Comparison of ENCODE assay signal across 28 cellular contexts in the genomic region with DNA sequence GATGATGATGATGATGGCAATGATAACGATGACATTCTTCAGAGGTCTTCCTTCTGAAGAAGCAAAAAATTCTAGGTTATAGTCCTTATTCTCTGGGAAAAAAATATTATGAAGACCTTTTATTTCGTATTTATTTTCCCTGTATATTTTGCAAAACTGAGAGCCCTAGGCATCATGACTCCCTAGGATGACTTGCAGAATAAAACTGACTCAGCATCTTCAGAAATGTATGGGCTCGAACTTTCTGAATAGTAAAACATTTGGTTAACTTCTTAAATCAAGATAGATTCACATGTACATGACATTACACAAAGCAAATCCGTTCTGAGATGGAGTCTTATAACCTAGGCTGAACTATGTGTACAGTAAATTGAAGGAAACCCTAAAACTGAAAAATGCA. TPM values are rescaled to one million over a fixed set of nuclear protein-coding genes. Genes with fewer than 3 reads are reported as not detected.
DNase-seq lines count a peak whose midpoint lies in the region; ATAC-seq, FAIRE-seq and TF ChIP-seq lines count a peak whose summit lies in the region.
"Had no signal": no experiment of that assay in that cellular context is flagged by ENCODE, and none has a peak within 500 bp of the region (broad histone marks: within the 10 kb centered on the region; RNA-seq: fewer than 3 reads in every experiment).

No MANE protein-coding gene starts in this region.

- no TSS peak for BruUV-seq in HepG2 (replicated peaks; lab: Mats Ljungman, UMichigan)

- H3K4me1 ChIP-seq in HepG2 (ENCODE audit: insufficient read depth, low read length): no peaks in the 10 kb centered on the region
- no peaks in the 10 kb centered on the region for H3K4me1 ChIP-seq in right lobe of liver
- H3K4me1 ChIP-seq: BLaER1 treated with 17β-estradiol and CSF1 and Interleukin-3, amounts not matched to agents 10 nM and 100 nM; SJSA1 had no signal

- in situ Hi-C loops in HepG2 (cut with HindIII; ENCODE audit: extremely low pct_ligation_motif_present, low pct_unique_long_range_greater_than_20kb): no loop called here
- in situ Hi-C loops in G401 (cut with HindIII; ENCODE audit: low sequenced_read_pairs): no loop called here

- POLR2A ChIA-PET in HepG2 (lab: Yijun Ruan, JAX): no interaction called here

- no peak overlapping the region for H2AFZ ChIP-seq in HepG2 (ENCODE audit: low read length)
- H2AFZ ChIP-seq: GM23248, PC-9 had no signal

- 37% methylated on average over 4 of the region's 4 CpGs for WGBS in HepG2 (ENCODE audit: low lambda C conversion rate)
- WGBS in right lobe of liver (ENCODE audit: insufficient coverage, low coverage, low lambda C conversion rate, missing lambda C conversion rate): 19% methylated on average over 4 of the region's 4 CpGs

- no peak overlapping the region for H3K9ac ChIP-seq in HepG2 (ENCODE audit: insufficient read depth, low read depth, low read length)
- H3K9ac ChIP-seq: BLaER1 treated with 17β-estradiol and CSF1 and Interleukin-3, amounts not matched to agents 10 nM and 100 nM; GM23248; KMS-11 had no signal

- H3K9me3 ChIP-seq in HepG2 (ENCODE audit: low read length): no peaks in the 10 kb centered on the region
- H3K9me3 ChIP-seq in right lobe of liver: no peaks in the 10 kb centered on the region
- H3K9me3 ChIP-seq: SJSA1 had no signal

- H4K20me1 ChIP-seq in HepG2 (ENCODE audit: insufficient read depth, low read length): no peaks in the 10 kb centered on the region
- H4K20me1 ChIP-seq: BLaER1 treated with 17β-estradiol and CSF1 and Interleukin-3, amounts not matched to agents 10 nM and 100 nM had no signal

- no peak for ATAC-seq in HepG2
- ATAC-seq in right lobe of liver: no peak
- no peak for ATAC-seq in GM19395 (IDR thresholded peaks at IDR 0.05; ENCODE audit: unreplicated experiment)

- TF ChIP-seq POLR2A in HepG2 (IDR thresholded peaks at IDR 0.05; ENCODE audit: insufficient read depth in 1 of 2, low read depth in 2 of 2, low read length in 2 of 2) (no peak), right lobe of liver (IDR thresholded peaks at IDR 0.05) (no peak)

- TF ChIP-seq EP300 in HepG2 (IDR thresholded peaks at IDR 0.05; ENCODE audit: low read depth in 2 of 2, low read length in 2 of 2) (no peak), HepG2 (CRISPR knock-in tag; IDR thresholded peaks at IDR 0.05; ENCODE audit: borderline replicate concordance) (no peak)

- H3K4me3 ChIP-seq in HepG2 (replicated peaks in 1 of 3; ENCODE audit: insufficient read depth in 1 of 3, low read depth in 2 of 3, low read length in 3 of 3) (no peak overlapping the region), right lobe of liver (no peak overlapping the region)
- H3K4me3 ChIP-seq: BLaER1 treated with 17β-estradiol and CSF1 and Interleukin-3, amounts not matched to agents 10 nM and 100 nM; GM23248; PC-9; SJSA1 had no signal

- FAIRE-seq in HepG2 (lab: Jason Lieb, UNC): peak; percentile 30
- FAIRE-seq: A204.1, D721Med, GM18507, HTR-8/SVneo had no signal

- no peak overlapping the region for H3K4me2 ChIP-seq in HepG2 (ENCODE audit: low read depth, low read length)
- H3K4me2 ChIP-seq: BLaER1 treated with 17β-estradiol and CSF1 and Interleukin-3, amounts not matched to agents 10 nM and 100 nM; KMS-11; PC-9 had no signal

- no peak overlapping the region for H3K27ac ChIP-seq in HepG2 (ENCODE audit: extremely low read length, insufficient read depth, low read length)
- no peak overlapping the region for H3K27ac ChIP-seq in right lobe of liver
- H3K27ac ChIP-seq: BLaER1 treated with 17β-estradiol and CSF1 and Interleukin-3, amounts not matched to agents 10 nM and 100 nM; GM23248; KMS-11; PC-9; SJSA1 had no signal

- DNase-seq in HepG2 (ENCODE audit: low spot score) (no peak), right lobe of liver (no peak), NCI-H460 (ENCODE audit: extremely low read depth, low read depth) (peak; percentile 30), fibroblast of peridontal ligament (ENCODE audit: extremely low read depth) (peak; percentile 34), G401 (ENCODE audit: low spot score) (no peak)
- no peak for DNase-seq in activated CD4-positive, alpha-beta T cell treated with anti-CD3 and anti-CD28 coated beads for 4 hours
- DNase-seq: AML-193; CD4-positive, alpha-beta T cell; GM23248; NCI-H1048; NCI-H1417; NCI-H1694; NCI-H2029 treated with DMSO at 0.1 percent for 48 hours; NCI-H345; NCI-H524; NCI-H774; PC-9; Right ventricle myocardium superior; RPMI8226; T-helper 1 cell had no signal

- TF ChIP-seq RAD21 in HepG2 (CRISPR knock-in tag; IDR thresholded peaks at IDR 0.05): no peak

- intact Hi-C loops in HepG2 (cut with micrococcal nuclease; ENCODE audit: unreplicated experiment) (no loop called here), right lobe of liver (cut with DNase I) (no loop called here)

- no peaks in the 10 kb centered on the region for H3K27me3 ChIP-seq in HepG2 (ENCODE audit: control insufficient read depth in 1 of 2, insufficient read depth in 2 of 2, low read length in 2 of 2)
- no peaks in the 10 kb centered on the region for H3K27me3 ChIP-seq in right lobe of liver
- H3K27me3 ChIP-seq: BLaER1 treated with 17β-estradiol and CSF1 and Interleukin-3, amounts not matched to agents 10 nM and 100 nM; SJSA1 had no signal

- H3K79me2 ChIP-seq in HepG2 (ENCODE audit: insufficient read depth, low read length): no peaks in the 10 kb centered on the region

- TF ChIP-seq CTCF in HepG2 (CRISPR knock-in tag; IDR thresholded peaks at IDR 0.05) (no peak), right lobe of liver (IDR thresholded peaks at IDR 0.05) (no peak)

- CTCF ChIA-PET in HepG2 (lab: Yijun Ruan, JAX; ENCODE audit: low intra/inter-chr PET ratio, low total read pairs): no interaction called here

- no peaks in the 10 kb centered on the region for H3K36me3 ChIP-seq in HepG2 (replicated peaks in 1 of 2; ENCODE audit: control insufficient read depth in 1 of 2, insufficient read depth in 2 of 2, low read length in 2 of 2)
- no peaks in the 10 kb centered on the region for H3K36me3 ChIP-seq in right lobe of liver
- H3K36me3 ChIP-seq: BLaER1 treated with 17β-estradiol and CSF1 and Interleukin-3, amounts not matched to agents 10 nM and 100 nM; SJSA1 had no signal

TF ChIP-seq in HepG2, 621 proteins besides CTCF, POLR2A, EP300 and RAD21 (continues in another document):
- no peak for TF ChIP-seq ZNF331 (CRISPR knock-in tag; IDR thresholded peaks at IDR 0.05)
- TF ChIP-seq MAFK (conservative IDR thresholded peaks at IDR 0.05 in 1 of 2, IDR thresholded peaks at IDR 0.05 in 1 of 2; ENCODE audit: low read length in 2 of 2): peak; percentile 79 to 91
- peak; percentile 58 for TF ChIP-seq NFE2L2 (IDR thresholded peaks at IDR 0.05; ENCODE audit: low read length)
- TF ChIP-seq, protein P1, sequence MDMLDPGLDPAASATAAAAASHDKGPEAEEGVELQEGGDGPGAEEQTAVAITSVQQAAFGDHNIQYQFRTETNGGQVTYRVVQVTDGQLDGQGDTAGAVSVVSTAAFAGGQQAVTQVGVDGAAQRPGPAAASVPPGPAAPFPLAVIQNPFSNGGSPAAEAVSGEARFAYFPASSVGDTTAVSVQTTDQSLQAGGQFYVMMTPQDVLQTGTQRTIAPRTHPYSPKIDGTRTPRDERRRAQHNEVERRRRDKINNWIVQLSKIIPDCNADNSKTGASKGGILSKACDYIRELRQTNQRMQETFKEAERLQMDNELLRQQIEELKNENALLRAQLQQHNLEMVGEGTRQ (IDR thresholded peaks at IDR 0.05; ENCODE audit: low read depth, low read length): no peak
- TF ChIP-seq, protein P1 (CRISPR knock-in tag; IDR thresholded peaks at IDR 0.05; ENCODE audit: borderline replicate concordance): no peak

RNA-seq across cellular contexts. Expression of a gene that starts 29.4 kb away (rescaled TPM):
- total RNA-seq in HepG2 (2016; rRNA removed; fragmentation: Illumina TruSeq; extraction: Trizol): 143 and 262 TPM in 2 replicates
- 170 and 175 TPM in 2 replicates for total RNA-seq in HepG2 (2016; cell fraction: cytosol; rRNA removed; fragmentation: Illumina TruSeq; extraction: Trizol; ENCODE audit: low read depth)
- total RNA-seq in HepG2 (2016; cell fraction: insoluble cytoplasmic fraction; rRNA removed; fragmentation: Illumina TruSeq; extraction: Trizol): 140 and 239 TPM in 2 replicates
- total RNA-seq in HepG2 (2016; cell fraction: membrane; rRNA removed; fragmentation: Illumina TruSeq; extraction: Trizol): 116 and 117 TPM in 2 replicates
- total RNA-seq in HepG2 (2016; cell fraction: nucleus; rRNA removed; fragmentation: Illumina TruSeq; extraction: Trizol): 264 and 293 TPM in 2 replicates
- polyA plus RNA-seq in HepG2 (2011; rRNA removed): 52.9 and 123 TPM in 2 replicates
- polyA plus RNA-seq in HepG2 (2011; cell fraction: cytosol; rRNA removed): 52.9 and 64.6 TPM in 2 replicates
- polyA plus RNA-seq in HepG2 (2011; cell fraction: nucleus; rRNA removed): 25.1 and 31.9 TPM in 2 replicates
- polyA plus RNA-seq in HepG2 (2012): 18.4 and 75.9 TPM in 2 replicates
- 25.2 and 32.2 TPM in 2 replicates for polyA plus RNA-seq in HepG2 (2016; cell fraction: cytosol; fragmentation: Illumina TruSeq; extraction: Trizol; ENCODE audit: low read depth)
- 160 TPM in 2 replicates for polyA plus RNA-seq in HepG2 (2016; cell fraction: insoluble cytoplasmic fraction; fragmentation: Illumina TruSeq; extraction: Trizol; ENCODE audit: low read depth)
- polyA plus RNA-seq in HepG2 (2016; cell fraction: membrane; fragmentation: Illumina TruSeq; extraction: Trizol; ENCODE audit: low read depth): 33.1 and 42.9 TPM in 2 replicates
- polyA plus RNA-seq in HepG2 (2016; cell fraction: nucleus; fragmentation: Illumina TruSeq; extraction: Trizol; ENCODE audit: insufficient read depth, low read depth): 469 and 518 TPM in 2 replicates
- 32.2 and 34.1 TPM in 2 replicates for polyA minus RNA-seq in HepG2 (2011; rRNA and poly(A)+ RNA removed; ENCODE audit: low replicate concordance)
- polyA minus RNA-seq in HepG2 (2011; cell fraction: cytosol; rRNA and poly(A)+ RNA removed): 31.8 and 36.1 TPM in 2 replicates
- 28.0 and 41.8 TPM in 2 replicates for polyA minus RNA-seq in HepG2 (2011; cell fraction: nucleus; rRNA and poly(A)+ RNA removed)
- total RNA-seq in right lobe of liver: not detected
- 2.4 and 2.7 TPM in 2 replicates for total RNA-seq in NCI-H460 (2014; rRNA removed; shearing (Covaris generic))
- 3.3 and 7.0 TPM in 2 replicates for polyA plus RNA-seq in NCI-H460 (2014; cell fraction: nucleus; rRNA removed)
- total RNA-seq in G401 (2014; rRNA removed; shearing (Covaris generic)): 932 and 934 TPM in 2 replicates
- total RNA-seq: CD4-positive, alpha-beta T cell; Right ventricle myocardium superior had no signal

Comparison
In these comparisons a context has a peak if more than half of its experiments do, and no peak if none do; other contexts are left out.
1. RNA of a gene that starts 29.4 kb away (total RNA-seq): 932 to 934 TPM in G401 and 116 to 293 TPM in HepG2; 2.4 to 2.7 TPM in NCI-H460 and not detected in right lobe of liver; every median in the first group is over 10 times any median in the second.
2. DNase-seq: peak in NCI-H460 (single experiment) and fibroblast of peridontal ligament (single experiment); none in HepG2 (single experiment), right lobe of liver (0 of 3), G401 (single experiment) and activated CD4-positive, alpha-beta T cell treated with anti-CD3 and anti-CD28 coated beads for 4 hours (0 of 2).